Comparison of ENCODE assay signal across 7 cellular contexts in genomic region chr11:68271023-68271780, GRCh38. TPM values are rescaled to one million over a fixed set of nuclear protein-coding genes. Genes with fewer than 3 reads are reported as not detected.
A peak's percentile ranks its signal among the peaks of the same experiment; 100 is the strongest.
DNase-seq lines count a peak whose midpoint lies in the region; ATAC-seq and TF ChIP-seq lines count a peak whose summit lies in the region.

No MANE protein-coding gene starts in this region.

- H3K4me1 Mint-ChIP-seq in activated B cell treated with CpG ODN at 0.5 μM for 24 hours, result peaks cover 87% of the 10 kb centered on the region

- peak; percentile 20 for ATAC-seq in HG02943 (IDR thresholded peaks at IDR 0.05; ENCODE audit: low read depth, unreplicated experiment)
- peak; percentile 26 for ATAC-seq in activated B cell treated with CpG ODN at 0.5 μM for 24 hours (ENCODE audit: low read depth)
- peak; percentile 36 for ATAC-seq in left colon

- no peaks in the 10 kb centered on the region for H3K9me3 Mint-ChIP-seq in activated B cell treated with CpG ODN at 0.5 μM for 24 hours

- intact Hi-C loops in activated B cell treated with CpG ODN at 0.5 μM for 24 hours (cut with micrococcal nuclease) (loop anchor here (1.0 to 10.0 kb wide), 5 partner anchors 14 to 656 kb away; partner anchors contain the start of gene PPP6R3), left colon (cut with DNase I, micrococcal nuclease) (no loop called here)

- peaks cover 50% of the 10 kb centered on the region for H3K36me3 Mint-ChIP-seq in activated B cell treated with CpG ODN at 0.5 μM for 24 hours (ENCODE audit: low read depth)

- H3K27ac ChIP-seq in cingulate gyrus (ENCODE audit: low read depth, low read length), result peak overlapping the region; percentile 94

- CTCF ChIA-PET in activated B cell treated with CpG ODN at 0.5 μM for 24 hours (lab: Charles Lee), result interaction anchor here (0.7 to 6.3 kb wide), 7 partner anchors 10 to 109 kb away, joined by 3 to 71 read pairs (median 4); no protein-coding TSS in a partner anchor

- H3K4me3 Mint-ChIP-seq in activated B cell treated with CpG ODN at 0.5 μM for 24 hours, result peak overlapping the region; percentile 95

- peak overlapping the region; percentile 98 for H3K27ac Mint-ChIP-seq in activated B cell treated with CpG ODN at 0.5 μM for 24 hours

- DNase-seq in NCI-H2171 (lab: John Stamatoyannopoulos, UW) (peak; percentile 84), activated B cell treated with CpG ODN at 0.5 μM for 24 hours (peak; percentile 57), left colon (peak; percentile 51 to 68)
- DNase-seq in stimulated activated CD4-positive, alpha-beta T cell treated with anti-CD3 and anti-CD28 coated beads, Interleukin-1b, Interleukin-23, amount 100 ng/mL, for 48 hours, result peak; percentile 70

- TF ChIP-seq CTCF in GM12873 (IDR thresholded peaks at IDR 0.05; ENCODE audit: insufficient read depth, low read depth, low read length, missing control alignments), result peak; percentile 65
- TF ChIP-seq CTCF in activated B cell treated with CpG ODN at 0.5 μM for 24 hours (IDR thresholded peaks at IDR 0.05), result no peak

- POLR2A ChIA-PET in activated B cell treated with CpG ODN at 0.5 μM for 24 hours (lab: Charles Lee), result interaction anchor here (0.6 to 5.2 kb wide), 16 partner anchors 11 to 268 kb away, joined by 3 to 93 read pairs (median 7); partner anchors contain the start of genes KMT5B and PPP6R3

- no peaks in the 10 kb centered on the region for H3K27me3 Mint-ChIP-seq in activated B cell treated with CpG ODN at 0.5 μM for 24 hours

RNA-seq across cellular contexts. Expression of gene C11orf24, which starts 0.6 kb away (rescaled TPM):
- 75.5 and 78.0 TPM in 2 replicates for total RNA-seq in activated B cell treated with CpG ODN at 0.5 μM for 24 hours
- 10 to 100 TPM; 68.8 to 76.3 TPM for total RNA-seq in left colon

RNA-seq across cellular contexts. Expression of gene LRP5, which starts 41.2 kb away (rescaled TPM):
- total RNA-seq in activated B cell treated with CpG ODN at 0.5 μM for 24 hours (7.7 and 8.7 TPM in 2 replicates), left colon (100 to 1,000 TPM in 1 of 2 donors, 10 to 100 TPM in 1; 86.8 to 106 TPM)

RNA-seq across cellular contexts. Expression of gene KMT5B, which starts 58.1 kb away (rescaled TPM):
- total RNA-seq in activated B cell treated with CpG ODN at 0.5 μM for 24 hours, result 60.2 and 68.3 TPM in 2 replicates
- total RNA-seq in left colon, result 10 to 100 TPM; 56.9 to 62.8 TPM

Comparison
In these comparisons a context has a peak if more than half of its experiments do, and no peak if none do; other contexts are left out.
1. Peak in every context shown above with its lines: DNase-seq, ATAC-seq and H3K27ac ChIP-seq.